In the genomic region with DNA sequence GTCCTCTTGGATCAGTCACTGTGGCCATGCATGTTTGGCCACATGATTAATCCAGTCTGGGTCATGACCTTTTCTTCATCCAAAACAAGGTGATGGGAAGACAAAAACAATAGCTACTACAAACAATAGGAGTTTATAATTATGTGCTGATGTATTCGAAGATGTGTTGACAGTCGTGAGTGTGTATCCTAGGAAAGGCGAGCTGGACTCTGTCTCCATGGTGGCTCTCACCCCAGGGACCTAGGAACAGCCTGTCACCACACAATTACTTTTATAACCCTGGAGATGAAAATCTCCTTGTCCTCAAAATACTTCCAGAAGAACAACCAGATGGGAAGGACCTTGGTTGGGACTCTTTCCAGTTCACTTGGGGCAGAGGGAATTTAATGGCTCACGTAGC, we compare ENCODE assay signal across 14 cellular contexts. TPM values are rescaled to one million over a fixed set of nuclear protein-coding genes. Genes with fewer than 3 reads are reported as not detected.
DNase-seq lines count a peak whose midpoint lies in the region; ATAC-seq and TF ChIP-seq lines count a peak whose summit lies in the region.
"Had no signal": no experiment of that assay in that cellular context is flagged by ENCODE, and none has a peak within 500 bp of the region (broad histone marks: within the 10 kb centered on the region; RNA-seq: fewer than 3 reads in every experiment).

No MANE protein-coding gene starts in this region.

- no peaks in the 10 kb centered on the region for H4K20me1 ChIP-seq in OCI-LY7 (ENCODE audit: insufficient read depth, low read length)
- no peaks in the 10 kb centered on the region for H4K20me1 ChIP-seq in fibroblast of lung (ENCODE audit: control insufficient read depth, extremely low read depth, insufficient read depth, low read length)

- H3K27me3 ChIP-seq in right cardiac atrium (ENCODE audit: control insufficient read depth, insufficient read depth) (no peaks in the 10 kb centered on the region), fibroblast of lung (ENCODE audit: control insufficient read depth, insufficient read depth, low read length) (no peaks in the 10 kb centered on the region)
- H3K27me3 ChIP-seq: BLaER1 treated with 17β-estradiol and CSF1 and Interleukin-3, amounts not matched to agents 10 nM and 100 nM had no signal

- no peaks in the 10 kb centered on the region for H3K4me1 ChIP-seq in right cardiac atrium (ENCODE audit: control insufficient read depth, insufficient read depth, low read length)
- H3K4me1 ChIP-seq in OCI-LY7 (ENCODE audit: insufficient read depth, low read length, poor library complexity, severe bottlenecking) = no peaks in the 10 kb centered on the region
- peaks cover 17% of the 10 kb centered on the region for H3K4me1 ChIP-seq in fibroblast of lung (ENCODE audit: control insufficient read depth, extremely low read depth, insufficient read depth, low read length)

- H3K9me2 ChIP-seq in OCI-LY7 (ENCODE audit: insufficient read depth, low read length) = no peaks in the 10 kb centered on the region

- ATAC-seq in Right ventricle myocardium inferior (peak; percentile 59), right cardiac atrium (no peak), GM18519 (IDR thresholded peaks at IDR 0.05; ENCODE audit: low FRiP score, unreplicated experiment) (no peak), GM19328 (IDR thresholded peaks at IDR 0.05; ENCODE audit: unreplicated experiment) (no peak)

- H3K27ac ChIP-seq in right cardiac atrium (ENCODE audit: low read length) (no peak overlapping the region), OCI-LY7 (ENCODE audit: low read depth, low read length, poor library complexity, severe bottlenecking) (no peak overlapping the region), fibroblast of lung (ENCODE audit: insufficient read depth, low read length) (peak overlapping the region; percentile 71)
- H3K27ac ChIP-seq: BLaER1 treated with 17β-estradiol and CSF1 and Interleukin-3, amounts not matched to agents 10 nM and 100 nM had no signal

- no peak overlapping the region for H3K9ac ChIP-seq in fibroblast of lung (ENCODE audit: insufficient read depth, low read length)
- H3K9ac ChIP-seq: BLaER1 treated with 17β-estradiol and CSF1 and Interleukin-3, amounts not matched to agents 10 nM and 100 nM had no signal

- peaks cover 85% of the 10 kb centered on the region for H3K36me3 ChIP-seq in OCI-LY7 (ENCODE audit: insufficient read depth, low read length)
- H3K36me3 ChIP-seq in fibroblast of lung (ENCODE audit: control insufficient read depth, insufficient read depth, low read length) = peaks cover 10% of the 10 kb centered on the region

- intact Hi-C loops in Right ventricle myocardium inferior (cut with DNase I) (no loop called here), right cardiac atrium (cut with DNase I) (no loop called here), OCI-LY7 (cut with micrococcal nuclease; ENCODE audit: unreplicated experiment) (no loop called here)

- POLR2A ChIA-PET in OCI-LY7 (lab: Charles Lee) = interaction anchor here (0.9 kb wide), 1 partner anchor 8 kb away, joined by 3 read pairs; no protein-coding TSS in a partner anchor

- H3K4me2 ChIP-seq in OCI-LY7 (ENCODE audit: low read length) (no peak overlapping the region), fibroblast of lung (ENCODE audit: extremely low read depth, insufficient read depth, low read length) (no peak overlapping the region)

- WGBS in right cardiac atrium = 81% methylated on average over 4 of the region's 4 CpGs

- CTCF ChIA-PET in OCI-LY7 (lab: Charles Lee; ENCODE audit: unreplicated experiment) = no interaction called here

- H3K4me3 ChIP-seq in right cardiac atrium (ENCODE audit: low read length) (no peak overlapping the region), OCI-LY7 (ENCODE audit: low read depth, low read length, poor library complexity, severe bottlenecking) (no peak overlapping the region), fibroblast of lung (replicated peaks in 1 of 4; ENCODE audit: control extremely low read depth in 1 of 4, insufficient read depth in 1 of 4, low read depth in 3 of 4, low read length in 4 of 4) (no peak overlapping the region)
- H3K4me3 ChIP-seq: BLaER1 treated with 17β-estradiol and CSF1 and Interleukin-3, amounts not matched to agents 10 nM and 100 nM had no signal

- H3K9me3 ChIP-seq in right cardiac atrium (ENCODE audit: control insufficient read depth, low read length) (no peaks in the 10 kb centered on the region), OCI-LY7 (ENCODE audit: low read length) (no peaks in the 10 kb centered on the region), fibroblast of lung (ENCODE audit: control insufficient read depth, insufficient read depth, low read depth, low read length) (no peaks in the 10 kb centered on the region)
- H3K9me3 ChIP-seq: BLaER1 treated with 17β-estradiol and CSF1 and Interleukin-3, amounts not matched to agents 10 nM and 100 nM had no signal

- no peak for DNase-seq in Right ventricle myocardium inferior (ENCODE audit: missing footprints)
- DNase-seq in right cardiac atrium = no peak
- no peak for DNase-seq in OCI-LY7 (ENCODE audit: low spot score)
- DNase-seq in fibroblast of lung (ENCODE audit: low read depth in 2 of 2) = no peak
- DNase-seq in foreskin melanocyte = no peak
- DNase-seq: 8988T; CD4-positive, CD25-positive, alpha-beta regulatory T cell; DMS53; GOT3; H9 had no signal

- H2AFZ ChIP-seq in OCI-LY7 (ENCODE audit: low read length) = no peak overlapping the region
- H2AFZ ChIP-seq in fibroblast of lung (ENCODE audit: low read length) = no peak overlapping the region

- H3K79me2 ChIP-seq in OCI-LY7 (ENCODE audit: insufficient read depth, low read depth, low read length) (no peaks in the 10 kb centered on the region), fibroblast of lung (ENCODE audit: control insufficient read depth, insufficient read depth, low read length) (no peaks in the 10 kb centered on the region)

- TSS peak; percentile 12 for BruUV-seq in OCI-LY7 (replicated peaks; lab: Mats Ljungman, UMichigan)

- TF ChIP-seq CTCF in OCI-LY7 (conservative IDR thresholded peaks at IDR 0.05; ENCODE audit: low read length) (no peak), fibroblast of lung (conservative IDR thresholded peaks at IDR 0.05 in 1 of 2, IDR thresholded peaks at IDR 0.05 in 1 of 2; ENCODE audit: low read depth in 1 of 2, low read length in 2 of 2) (no peak)

RNA-seq across cellular contexts. Expression of gene PLK1, which starts 9.8 kb away (rescaled TPM):
- total RNA-seq in Right ventricle myocardium inferior (1.2 TPM), right cardiac atrium (1 to 10 TPM in 3 of 4 donors, under 1 TPM in 1; 0.91 to 2.2 (median 2.1) TPM), OCI-LY7 (2022) (156 and 164 TPM in 2 replicates), fibroblast of lung (0.77 and 6.3 TPM in 2 replicates)
- polyA plus RNA-seq in right cardiac atrium (0.45 TPM), fibroblast of lung (16.2 and 84.4 TPM in 2 replicates)
- total RNA-seq in OCI-LY7 (2014; rRNA removed; shearing (Covaris generic)) = 59.6 and 69.5 TPM in 2 replicates
- 12.8 and 67.6 TPM in 2 replicates for polyA plus RNA-seq in fibroblast of lung (2012)
- 22.7 and 151 TPM in 2 replicates for polyA minus RNA-seq in fibroblast of lung (ENCODE audit: low replicate concordance)

RNA-seq across cellular contexts. Expression of gene DCTN5, which starts 27.6 kb away (rescaled TPM):
- 38.2 TPM for total RNA-seq in Right ventricle myocardium inferior
- total RNA-seq in right cardiac atrium = 10 to 100 TPM; 41.7 to 44.7 (median 42.5) TPM
- polyA plus RNA-seq in right cardiac atrium = 12.4 TPM
- 37.3 and 42.9 TPM in 2 replicates for total RNA-seq in OCI-LY7 (2014; rRNA removed; shearing (Covaris generic))
- total RNA-seq in OCI-LY7 (2022) = 88.2 and 89.6 TPM in 2 replicates
- total RNA-seq in fibroblast of lung = 28.8 and 39.6 TPM in 2 replicates
- 96.7 and 118 TPM in 2 replicates for polyA plus RNA-seq in fibroblast of lung
- polyA plus RNA-seq in fibroblast of lung (2012) = 46.6 and 64.5 TPM in 2 replicates
- 76.8 and 129 TPM in 2 replicates for polyA minus RNA-seq in fibroblast of lung (ENCODE audit: low replicate concordance)

RNA-seq across cellular contexts. Expression of gene PALB2, which starts 27.8 kb away (rescaled TPM):
- total RNA-seq in Right ventricle myocardium inferior (4.9 TPM), right cardiac atrium (1 to 10 TPM; 5.5 to 6.8 (median 6.0) TPM), OCI-LY7 (2022) (34.7 and 35.1 TPM in 2 replicates), fibroblast of lung (8.1 and 9.2 TPM in 2 replicates)
- polyA plus RNA-seq in right cardiac atrium (4.1 TPM), fibroblast of lung (7.7 and 7.9 TPM in 2 replicates)
- total RNA-seq in OCI-LY7 (2014; rRNA removed; shearing (Covaris generic)) = 15.1 and 16.6 TPM in 2 replicates
- polyA plus RNA-seq in fibroblast of lung (2012) = 7.5 and 7.7 TPM in 2 replicates
- 3.7 and 8.5 TPM in 2 replicates for polyA minus RNA-seq in fibroblast of lung (ENCODE audit: low replicate concordance)

RNA-seq across cellular contexts. Expression of gene ERN2, which starts 44.1 kb away (rescaled TPM):
- total RNA-seq in Right ventricle myocardium inferior = not detected
- under 1 TPM in 1 of 4 donors, not detected in 3; 0.28 TPM for total RNA-seq in right cardiac atrium
- not detected for polyA plus RNA-seq in right cardiac atrium
- total RNA-seq in OCI-LY7 (2014; rRNA removed; shearing (Covaris generic)) = 1.2 and 1.3 TPM in 2 replicates
- total RNA-seq in OCI-LY7 (2022) = 2.5 and 2.6 TPM in 2 replicates
- under 0.01 and 0.83 TPM in 2 replicates for total RNA-seq in fibroblast of lung
- polyA plus RNA-seq in fibroblast of lung = 0.07 TPM in 1 of 2 replicates, not detected in the other
- polyA plus RNA-seq in fibroblast of lung (2012) = not detected in 2 replicates
- polyA minus RNA-seq in fibroblast of lung (ENCODE audit: low replicate concordance) = not detected in 2 replicates
- total RNA-seq: CD4-positive, CD25-positive, alpha-beta regulatory T cell; HT1080 had no signal
- polyA plus RNA-seq: CD4-positive, CD25-positive, alpha-beta regulatory T cell had no signal
